Comparison of ENCODE assay signal across 8 cellular contexts in the genomic region with DNA sequence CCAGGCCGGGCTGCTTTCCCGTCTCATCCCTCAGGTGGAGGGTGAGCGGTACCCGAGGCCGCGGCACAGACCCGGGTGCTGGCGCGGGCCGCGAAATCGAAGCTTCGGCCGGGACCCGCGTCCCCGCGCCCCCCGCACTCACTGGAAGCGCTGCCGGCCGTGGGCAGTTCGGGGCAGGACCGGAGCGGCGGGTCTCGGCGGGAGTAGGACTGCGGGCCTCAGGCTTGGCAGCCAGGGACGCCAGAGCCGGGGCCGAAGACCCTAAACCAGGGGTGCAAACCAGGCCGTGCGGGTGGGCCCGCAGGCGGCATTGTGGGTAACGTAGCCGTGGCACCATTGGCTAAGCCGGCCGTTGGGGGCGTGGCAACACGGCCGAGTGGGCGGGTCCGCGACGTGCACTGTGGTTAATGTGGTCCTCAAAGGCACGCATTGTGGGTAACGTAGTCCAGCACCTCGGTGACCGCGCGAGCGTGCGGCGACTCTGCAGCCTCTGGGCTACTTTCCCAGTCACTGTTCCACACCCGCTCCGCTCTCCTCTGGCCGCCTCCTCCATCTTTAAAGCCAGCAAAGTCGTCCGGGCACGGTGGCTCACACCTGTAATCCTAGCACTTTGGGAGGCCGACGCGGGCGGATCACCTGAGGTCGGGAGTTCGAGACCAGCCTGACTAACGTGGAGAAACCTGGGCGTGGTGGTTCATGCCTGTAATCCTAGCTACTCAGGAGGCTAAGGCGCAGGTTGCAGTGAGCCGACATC. TPM values are rescaled to one million over a fixed set of nuclear protein-coding genes. Genes with fewer than 3 reads are reported as not detected.
DNase-seq lines count a peak whose midpoint lies in the region; ATAC-seq and TF ChIP-seq lines count a peak whose summit lies in the region.

TSS of gene ZNF500 (minus strand) at position 288 of the 754 bp plus-strand sequence. CDS start 1,184 bp downstream, outside the sequence.

- H2AFZ ChIP-seq in OCI-LY1 (ENCODE audit: low read length) = no peak within 1 kb of the TSS

- ATAC-seq in GM21526 (IDR thresholded peaks at IDR 0.05; ENCODE audit: low FRiP score, unreplicated experiment) = peak; percentile 83

- H3F3A ChIP-seq in OCI-LY1 (ENCODE audit: insufficient read depth, low read length) = peaks cover 9% of the 10 kb centered on the region; the same call in 1 of the 2 replicates

- no peaks in the 10 kb centered on the region for H3K79me2 ChIP-seq in OCI-LY1 (ENCODE audit: insufficient read depth, low read length)

- TF ChIP-seq CTCF in OCI-LY1 (IDR thresholded peaks at IDR 0.05; ENCODE audit: low read length) (no peak), endothelial cell (IDR thresholded peaks at IDR 0.05; ENCODE audit: unreplicated experiment) (no peak), mesothelial cell of epicardium (IDR thresholded peaks at IDR 0.05; ENCODE audit: unreplicated experiment) (no peak)

- H4K20me1 ChIP-seq in OCI-LY1 (ENCODE audit: insufficient read depth, low read length) = no peaks in the 10 kb centered on the region

- H3K9me3 ChIP-seq in OCI-LY1 (ENCODE audit: low read length) = no peaks in the 10 kb centered on the region

- H3K4me1 ChIP-seq in OCI-LY1 (ENCODE audit: insufficient read depth, low read length, severe bottlenecking) = peaks cover 13% of the 10 kb centered on the region

- H3K27me3 Mint-ChIP-seq in endothelial cell (ENCODE audit: unreplicated experiment) (peaks cover 6% of the 10 kb centered on the region), mesothelial cell of epicardium (ENCODE audit: low read depth) (no peaks in the 10 kb centered on the region)

- peaks cover 15% of the 10 kb centered on the region for H3K4me1 Mint-ChIP-seq in endothelial cell (ENCODE audit: unreplicated experiment)
- H3K4me1 Mint-ChIP-seq in mesothelial cell of epicardium = peaks cover 15% of the 10 kb centered on the region

- H3K27ac ChIP-seq in OCI-LY1 (ENCODE audit: low read depth, low read length, poor library complexity, severe bottlenecking) = no peak within 1 kb of the TSS

- H3K9me3 Mint-ChIP-seq in endothelial cell (ENCODE audit: unreplicated experiment) = no peaks in the 10 kb centered on the region
- H3K9me3 Mint-ChIP-seq in mesothelial cell of epicardium = no peaks in the 10 kb centered on the region

- no peaks in the 10 kb centered on the region for H3K27me3 ChIP-seq in OCI-LY1 (ENCODE audit: insufficient read depth, low read length)

- H3K36me3 Mint-ChIP-seq in endothelial cell (ENCODE audit: low read depth, unreplicated experiment) = peaks cover 22% of the 10 kb centered on the region
- H3K36me3 Mint-ChIP-seq in mesothelial cell of epicardium = peaks cover 2% of the 10 kb centered on the region

- H3K9me2 ChIP-seq in OCI-LY1 (ENCODE audit: low read depth, low read length) = no peaks in the 10 kb centered on the region

- peak within 1 kb of the TSS; percentile 85 for H3K9ac ChIP-seq in OCI-LY1 (ENCODE audit: low read length)

- peak within 1 kb of the TSS; percentile 81 for H3K4me2 ChIP-seq in OCI-LY1 (ENCODE audit: low read length)

- peak within 1 kb of the TSS; percentile 86 for H3K4me3 ChIP-seq in OCI-LY1 (ENCODE audit: low read depth, low read length, poor library complexity, severe bottlenecking)

- H3K4me3 Mint-ChIP-seq in endothelial cell (ENCODE audit: unreplicated experiment) (peak within 1 kb of the TSS; percentile 96), mesothelial cell of epicardium (peak within 1 kb of the TSS; percentile 79)

- DNase-seq in DMS 273 (lab: John Stamatoyannopoulos, UW; ENCODE audit: unreplicated experiment) = peak; percentile 99
- DNase-seq in HuH-7 (ENCODE audit: low spot score) = peak; percentile 95
- DNase-seq in activated CD8-positive, alpha-beta memory T cell treated with anti-CD3 and anti-CD28 coated beads, Interleukin-2, amount 50 U/mL, for 4 hours = peak; percentile 99
- peak; percentile 100 for DNase-seq in endothelial cell (ENCODE audit: low spot score)
- DNase-seq in mesothelial cell of epicardium (ENCODE audit: low spot score in 2 of 2, unreplicated experiment in 2 of 2) = peak; percentile 88 to 98
- peak; percentile 95 for DNase-seq in stimulated activated CD8-positive, alpha-beta memory T cell treated with anti-CD3 and anti-CD28 coated beads, Interleukin-15, amount 100 ng/mL, for 4 hours (ENCODE audit: low read depth in 2 of 2)

- peaks cover 18% of the 10 kb centered on the region for H3K36me3 ChIP-seq in OCI-LY1 (ENCODE audit: insufficient read depth, low read length)

- H3K27ac Mint-ChIP-seq in endothelial cell (ENCODE audit: unreplicated experiment) (peak within 1 kb of the TSS; percentile 94), mesothelial cell of epicardium (peak within 1 kb of the TSS; percentile 97)

RNA-seq across cellular contexts. Expression of gene ZNF500, which starts in this region (rescaled TPM):
- total RNA-seq in endothelial cell (ENCODE audit: unreplicated experiment) (32.8 TPM), mesothelial cell of epicardium (25.3 to 29.8 TPM (median 25.4 TPM) in 3 replicates)
